ENCODE assay signal across 1 cellular context in the genomic region with DNA sequence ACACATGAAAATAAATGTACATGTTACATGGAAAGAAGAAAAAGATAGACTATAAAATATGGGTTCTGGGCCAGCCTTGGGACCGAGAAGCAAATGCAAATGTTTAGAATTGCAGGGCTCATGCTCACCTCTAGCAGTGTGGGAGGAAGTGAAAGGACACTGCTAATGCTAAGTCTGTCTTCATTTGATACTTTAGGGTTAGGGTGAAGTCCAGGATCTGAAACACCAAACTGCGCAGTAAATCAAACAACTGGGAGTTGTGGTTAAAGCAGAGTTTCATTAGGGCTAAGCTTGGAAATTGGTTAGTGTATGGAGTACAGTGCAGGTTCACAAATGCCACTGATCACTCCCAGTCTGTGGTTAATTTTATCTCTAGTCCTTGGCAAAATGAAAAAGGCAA.
TF ChIP-seq lines count a peak whose summit lies in the region.

No MANE protein-coding gene starts in this region.

TF ChIP-seq in HepG2, 621 proteins besides CTCF, POLR2A, EP300 and RAD21 (continued from another document):
- TF ChIP-seq, protein P1, sequence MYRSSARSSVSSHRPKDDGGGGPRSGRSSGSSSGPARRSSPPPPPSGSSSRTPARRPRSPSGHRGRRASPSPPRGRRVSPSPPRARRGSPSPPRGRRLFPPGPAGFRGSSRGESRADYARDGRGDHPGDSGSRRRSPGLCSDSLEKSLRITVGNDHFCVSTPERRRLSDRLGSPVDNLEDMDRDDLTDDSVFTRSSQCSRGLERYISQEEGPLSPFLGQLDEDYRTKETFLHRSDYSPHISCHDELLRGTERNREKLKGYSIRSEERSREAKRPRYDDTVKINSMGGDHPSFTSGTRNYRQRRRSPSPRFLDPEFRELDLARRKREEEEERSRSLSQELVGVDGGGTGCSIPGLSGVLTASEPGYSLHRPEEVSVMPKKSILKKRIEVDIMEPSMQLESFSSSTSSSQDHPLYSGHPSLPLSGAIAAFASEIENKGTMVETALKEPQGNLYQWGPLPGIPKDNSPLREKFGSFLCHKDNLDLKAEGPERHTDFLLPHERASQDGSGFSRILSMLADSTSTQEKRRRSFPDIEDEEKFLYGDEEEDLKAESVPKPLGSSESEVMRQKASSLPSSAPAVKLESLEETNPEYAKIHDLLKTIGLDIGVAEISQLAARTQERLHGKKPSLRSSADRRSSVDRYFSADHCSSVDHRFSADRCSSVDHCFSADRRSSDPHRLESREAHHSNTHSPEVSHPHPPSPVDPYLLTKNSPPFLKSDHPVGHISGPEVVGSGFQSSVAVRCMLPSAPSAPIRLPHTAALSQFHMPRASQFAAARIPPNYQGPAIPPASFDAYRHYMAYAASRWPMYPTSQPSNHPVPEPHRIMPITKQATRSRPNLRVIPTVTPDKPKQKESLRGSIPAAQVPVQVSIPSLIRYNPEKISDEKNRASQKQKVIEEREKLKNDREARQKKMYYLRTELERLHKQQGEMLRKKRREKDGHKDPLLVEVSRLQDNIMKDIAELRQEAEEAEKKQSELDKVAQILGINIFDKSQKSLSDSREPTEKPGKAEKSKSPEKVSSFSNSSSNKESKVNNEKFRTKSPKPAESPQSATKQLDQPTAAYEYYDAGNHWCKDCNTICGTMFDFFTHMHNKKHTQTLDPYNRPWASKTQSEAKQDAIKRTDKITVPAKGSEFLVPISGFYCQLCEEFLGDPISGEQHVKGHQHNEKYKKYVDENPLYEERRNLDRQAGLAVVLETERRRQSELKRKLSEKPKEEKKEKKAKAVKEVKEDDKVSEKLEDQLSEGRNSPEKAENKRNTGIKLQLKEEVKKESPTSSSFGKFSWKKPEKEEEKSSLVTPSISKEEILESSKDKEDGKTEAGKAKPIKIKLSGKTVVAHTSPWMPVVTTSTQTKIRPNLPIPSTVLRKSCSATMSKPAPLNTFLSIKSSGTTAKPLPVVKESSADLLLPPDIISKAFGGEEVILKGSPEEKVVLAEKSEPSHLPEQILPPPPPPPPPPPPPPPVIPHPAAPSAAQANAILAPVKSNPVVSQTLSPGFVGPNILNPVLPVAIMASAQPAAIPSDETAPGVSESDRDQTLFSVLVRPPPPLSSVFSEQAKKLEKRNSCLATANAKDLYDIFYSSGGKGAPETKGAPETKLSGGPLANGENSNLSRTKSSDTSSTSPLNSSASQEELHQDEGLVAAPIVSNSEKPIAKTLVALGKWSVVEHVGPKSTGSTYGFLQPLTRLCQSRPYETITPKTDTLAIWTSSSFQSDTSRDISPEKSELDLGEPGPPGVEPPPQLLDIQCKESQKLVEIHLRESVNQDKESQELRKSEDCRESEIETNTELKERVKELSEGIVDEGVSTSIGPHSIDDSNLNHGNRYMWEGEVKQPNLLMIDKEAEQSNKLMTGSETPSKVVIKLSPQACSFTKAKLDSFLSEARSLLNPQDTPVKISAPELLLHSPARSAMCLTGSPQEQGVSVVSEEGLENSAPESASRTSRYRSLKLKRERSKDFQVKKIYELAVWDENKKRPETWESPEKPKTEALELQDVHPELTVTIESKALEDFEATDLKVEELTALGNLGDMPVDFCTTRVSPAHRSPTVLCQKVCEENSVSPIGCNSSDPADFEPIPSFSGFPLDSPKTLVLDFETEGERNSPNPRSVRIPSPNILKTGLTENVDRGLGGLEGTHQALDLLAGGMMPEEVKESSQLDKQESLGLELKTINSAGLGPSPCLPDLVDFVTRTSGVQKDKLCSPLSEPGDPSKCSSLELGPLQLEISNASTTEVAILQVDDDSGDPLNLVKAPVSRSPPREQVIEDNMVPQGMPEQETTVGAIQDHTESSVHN (CRISPR knock-in tag; IDR thresholded peaks at IDR 0.05) = no peak
- TF ChIP-seq, protein P2, sequence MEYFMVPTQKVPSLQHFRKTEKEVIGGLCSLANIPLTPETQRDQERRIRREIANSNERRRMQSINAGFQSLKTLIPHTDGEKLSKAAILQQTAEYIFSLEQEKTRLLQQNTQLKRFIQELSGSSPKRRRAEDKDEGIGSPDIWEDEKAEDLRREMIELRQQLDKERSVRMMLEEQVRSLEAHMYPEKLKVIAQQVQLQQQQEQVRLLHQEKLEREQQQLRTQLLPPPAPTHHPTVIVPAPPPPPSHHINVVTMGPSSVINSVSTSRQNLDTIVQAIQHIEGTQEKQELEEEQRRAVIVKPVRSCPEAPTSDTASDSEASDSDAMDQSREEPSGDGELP (IDR thresholded peaks at IDR 0.05; ENCODE audit: borderline replicate concordance, low read depth) = no peak
- TF ChIP-seq, protein P3, sequence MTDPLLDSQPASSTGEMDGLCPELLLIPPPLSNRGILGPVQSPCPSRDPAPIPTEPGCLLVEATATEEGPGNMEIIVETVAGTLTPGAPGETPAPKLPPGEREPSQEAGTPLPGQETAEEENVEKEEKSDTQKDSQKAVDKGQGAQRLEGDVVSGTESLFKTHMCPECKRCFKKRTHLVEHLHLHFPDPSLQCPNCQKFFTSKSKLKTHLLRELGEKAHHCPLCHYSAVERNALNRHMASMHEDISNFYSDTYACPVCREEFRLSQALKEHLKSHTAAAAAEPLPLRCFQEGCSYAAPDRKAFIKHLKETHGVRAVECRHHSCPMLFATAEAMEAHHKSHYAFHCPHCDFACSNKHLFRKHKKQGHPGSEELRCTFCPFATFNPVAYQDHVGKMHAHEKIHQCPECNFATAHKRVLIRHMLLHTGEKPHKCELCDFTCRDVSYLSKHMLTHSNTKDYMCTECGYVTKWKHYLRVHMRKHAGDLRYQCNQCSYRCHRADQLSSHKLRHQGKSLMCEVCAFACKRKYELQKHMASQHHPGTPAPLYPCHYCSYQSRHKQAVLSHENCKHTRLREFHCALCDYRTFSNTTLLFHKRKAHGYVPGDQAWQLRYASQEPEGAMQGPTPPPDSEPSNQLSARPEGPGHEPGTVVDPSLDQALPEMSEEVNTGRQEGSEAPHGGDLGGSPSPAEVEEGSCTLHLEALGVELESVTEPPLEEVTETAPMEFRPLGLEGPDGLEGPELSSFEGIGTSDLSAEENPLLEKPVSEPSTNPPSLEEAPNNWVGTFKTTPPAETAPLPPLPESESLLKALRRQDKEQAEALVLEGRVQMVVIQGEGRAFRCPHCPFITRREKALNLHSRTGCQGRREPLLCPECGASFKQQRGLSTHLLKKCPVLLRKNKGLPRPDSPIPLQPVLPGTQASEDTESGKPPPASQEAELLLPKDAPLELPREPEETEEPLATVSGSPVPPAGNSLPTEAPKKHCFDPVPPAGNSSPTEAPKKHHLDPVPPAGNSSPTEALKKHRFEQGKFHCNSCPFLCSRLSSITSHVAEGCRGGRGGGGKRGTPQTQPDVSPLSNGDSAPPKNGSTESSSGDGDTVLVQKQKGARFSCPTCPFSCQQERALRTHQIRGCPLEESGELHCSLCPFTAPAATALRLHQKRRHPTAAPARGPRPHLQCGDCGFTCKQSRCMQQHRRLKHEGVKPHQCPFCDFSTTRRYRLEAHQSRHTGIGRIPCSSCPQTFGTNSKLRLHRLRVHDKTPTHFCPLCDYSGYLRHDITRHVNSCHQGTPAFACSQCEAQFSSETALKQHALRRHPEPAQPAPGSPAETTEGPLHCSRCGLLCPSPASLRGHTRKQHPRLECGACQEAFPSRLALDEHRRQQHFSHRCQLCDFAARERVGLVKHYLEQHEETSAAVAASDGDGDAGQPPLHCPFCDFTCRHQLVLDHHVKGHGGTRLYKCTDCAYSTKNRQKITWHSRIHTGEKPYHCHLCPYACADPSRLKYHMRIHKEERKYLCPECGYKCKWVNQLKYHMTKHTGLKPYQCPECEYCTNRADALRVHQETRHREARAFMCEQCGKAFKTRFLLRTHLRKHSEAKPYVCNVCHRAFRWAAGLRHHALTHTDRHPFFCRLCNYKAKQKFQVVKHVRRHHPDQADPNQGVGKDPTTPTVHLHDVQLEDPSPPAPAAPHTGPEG (CRISPR knock-in tag; IDR thresholded peaks at IDR 0.05) = no peak
- TF ChIP-seq, protein P4, sequence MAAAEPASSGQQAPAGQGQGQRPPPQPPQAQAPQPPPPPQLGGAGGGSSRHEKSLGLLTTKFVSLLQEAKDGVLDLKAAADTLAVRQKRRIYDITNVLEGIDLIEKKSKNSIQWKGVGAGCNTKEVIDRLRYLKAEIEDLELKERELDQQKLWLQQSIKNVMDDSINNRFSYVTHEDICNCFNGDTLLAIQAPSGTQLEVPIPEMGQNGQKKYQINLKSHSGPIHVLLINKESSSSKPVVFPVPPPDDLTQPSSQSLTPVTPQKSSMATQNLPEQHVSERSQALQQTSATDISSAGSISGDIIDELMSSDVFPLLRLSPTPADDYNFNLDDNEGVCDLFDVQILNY (CRISPR knock-in tag; conservative IDR thresholded peaks at IDR 0.05) = no peak
- TF ChIP-seq, protein P5, sequence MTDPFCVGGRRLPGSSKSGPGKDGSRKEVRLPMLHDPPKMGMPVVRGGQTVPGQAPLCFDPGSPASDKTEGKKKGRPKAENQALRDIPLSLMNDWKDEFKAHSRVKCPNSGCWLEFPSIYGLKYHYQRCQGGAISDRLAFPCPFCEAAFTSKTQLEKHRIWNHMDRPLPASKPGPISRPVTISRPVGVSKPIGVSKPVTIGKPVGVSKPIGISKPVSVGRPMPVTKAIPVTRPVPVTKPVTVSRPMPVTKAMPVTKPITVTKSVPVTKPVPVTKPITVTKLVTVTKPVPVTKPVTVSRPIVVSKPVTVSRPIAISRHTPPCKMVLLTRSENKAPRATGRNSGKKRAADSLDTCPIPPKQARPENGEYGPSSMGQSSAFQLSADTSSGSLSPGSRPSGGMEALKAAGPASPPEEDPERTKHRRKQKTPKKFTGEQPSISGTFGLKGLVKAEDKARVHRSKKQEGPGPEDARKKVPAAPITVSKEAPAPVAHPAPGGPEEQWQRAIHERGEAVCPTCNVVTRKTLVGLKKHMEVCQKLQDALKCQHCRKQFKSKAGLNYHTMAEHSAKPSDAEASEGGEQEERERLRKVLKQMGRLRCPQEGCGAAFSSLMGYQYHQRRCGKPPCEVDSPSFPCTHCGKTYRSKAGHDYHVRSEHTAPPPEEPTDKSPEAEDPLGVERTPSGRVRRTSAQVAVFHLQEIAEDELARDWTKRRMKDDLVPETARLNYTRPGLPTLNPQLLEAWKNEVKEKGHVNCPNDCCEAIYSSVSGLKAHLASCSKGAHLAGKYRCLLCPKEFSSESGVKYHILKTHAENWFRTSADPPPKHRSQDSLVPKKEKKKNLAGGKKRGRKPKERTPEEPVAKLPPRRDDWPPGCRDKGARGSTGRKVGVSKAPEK (CRISPR knock-in tag; IDR thresholded peaks at IDR 0.05; ENCODE audit: borderline replicate concordance) = no peak
- no peak for TF ChIP-seq ZNF44 (CRISPR knock-in tag; IDR thresholded peaks at IDR 0.05)
- TF ChIP-seq ATRX (CRISPR knock-in tag; IDR thresholded peaks at IDR 0.05; ENCODE audit: borderline replicate concordance) = no peak
- TF ChIP-seq SRF (IDR thresholded peaks at IDR 0.05; ENCODE audit: low read depth, low read length) = no peak
- no peak for TF ChIP-seq SALL2 (CRISPR knock-in tag; IDR thresholded peaks at IDR 0.05)
- no peak for TF ChIP-seq ZFX (CRISPR knock-in tag; IDR thresholded peaks at IDR 0.05; ENCODE audit: low read depth)
- TF ChIP-seq RARA (CRISPR knock-in tag; IDR thresholded peaks at IDR 0.05) = no peak
- TF ChIP-seq TBP (CRISPR knock-in tag; IDR thresholded peaks at IDR 0.05) = no peak
- TF ChIP-seq ZFP82 (CRISPR knock-in tag; IDR thresholded peaks at IDR 0.05; ENCODE audit: borderline replicate concordance) = no peak
- TF ChIP-seq, protein P6, sequence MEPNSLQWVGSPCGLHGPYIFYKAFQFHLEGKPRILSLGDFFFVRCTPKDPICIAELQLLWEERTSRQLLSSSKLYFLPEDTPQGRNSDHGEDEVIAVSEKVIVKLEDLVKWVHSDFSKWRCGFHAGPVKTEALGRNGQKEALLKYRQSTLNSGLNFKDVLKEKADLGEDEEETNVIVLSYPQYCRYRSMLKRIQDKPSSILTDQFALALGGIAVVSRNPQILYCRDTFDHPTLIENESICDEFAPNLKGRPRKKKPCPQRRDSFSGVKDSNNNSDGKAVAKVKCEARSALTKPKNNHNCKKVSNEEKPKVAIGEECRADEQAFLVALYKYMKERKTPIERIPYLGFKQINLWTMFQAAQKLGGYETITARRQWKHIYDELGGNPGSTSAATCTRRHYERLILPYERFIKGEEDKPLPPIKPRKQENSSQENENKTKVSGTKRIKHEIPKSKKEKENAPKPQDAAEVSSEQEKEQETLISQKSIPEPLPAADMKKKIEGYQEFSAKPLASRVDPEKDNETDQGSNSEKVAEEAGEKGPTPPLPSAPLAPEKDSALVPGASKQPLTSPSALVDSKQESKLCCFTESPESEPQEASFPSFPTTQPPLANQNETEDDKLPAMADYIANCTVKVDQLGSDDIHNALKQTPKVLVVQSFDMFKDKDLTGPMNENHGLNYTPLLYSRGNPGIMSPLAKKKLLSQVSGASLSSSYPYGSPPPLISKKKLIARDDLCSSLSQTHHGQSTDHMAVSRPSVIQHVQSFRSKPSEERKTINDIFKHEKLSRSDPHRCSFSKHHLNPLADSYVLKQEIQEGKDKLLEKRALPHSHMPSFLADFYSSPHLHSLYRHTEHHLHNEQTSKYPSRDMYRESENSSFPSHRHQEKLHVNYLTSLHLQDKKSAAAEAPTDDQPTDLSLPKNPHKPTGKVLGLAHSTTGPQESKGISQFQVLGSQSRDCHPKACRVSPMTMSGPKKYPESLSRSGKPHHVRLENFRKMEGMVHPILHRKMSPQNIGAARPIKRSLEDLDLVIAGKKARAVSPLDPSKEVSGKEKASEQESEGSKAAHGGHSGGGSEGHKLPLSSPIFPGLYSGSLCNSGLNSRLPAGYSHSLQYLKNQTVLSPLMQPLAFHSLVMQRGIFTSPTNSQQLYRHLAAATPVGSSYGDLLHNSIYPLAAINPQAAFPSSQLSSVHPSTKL (CRISPR knock-in tag; IDR thresholded peaks at IDR 0.05) = no peak
- no peak for TF ChIP-seq NFYC (CRISPR knock-in tag; IDR thresholded peaks at IDR 0.05)
- TF ChIP-seq ZNF616 (CRISPR knock-in tag; IDR thresholded peaks at IDR 0.05; ENCODE audit: low read depth) = no peak
- no peak for TF ChIP-seq KDM6A (CRISPR knock-in tag; IDR thresholded peaks at IDR 0.05; ENCODE audit: low read depth)
